ENCODE assay signal across 1 cellular context in genomic region chr15:43127752-43128151, GRCh38.
TF ChIP-seq lines count a peak whose summit lies in the region.

No MANE protein-coding gene starts in this region.

TF ChIP-seq in HepG2, 621 proteins besides CTCF, POLR2A, EP300 and RAD21 (continues in another document):
- no peak for TF ChIP-seq ZNF44 (CRISPR knock-in tag; IDR thresholded peaks at IDR 0.05)
- no peak for TF ChIP-seq ZNF3 (CRISPR knock-in tag; IDR thresholded peaks at IDR 0.05)
- TF ChIP-seq HMG20A (CRISPR knock-in tag; IDR thresholded peaks at IDR 0.05; ENCODE audit: borderline replicate concordance): peak; percentile 46; the same call in 1 of the 2 replicates
- TF ChIP-seq SOX5 (CRISPR knock-in tag; IDR thresholded peaks at IDR 0.05; ENCODE audit: borderline replicate concordance): 0 out of 2 replicates have a peak, but pooled peaks have one; percentile 15
- no peak for TF ChIP-seq ZNF318 (CRISPR knock-in tag; IDR thresholded peaks at IDR 0.05)
- no peak for TF ChIP-seq ZNF232 (CRISPR knock-in tag; IDR thresholded peaks at IDR 0.05; ENCODE audit: borderline replicate concordance)
- no peak for TF ChIP-seq ZNF335 (CRISPR knock-in tag; IDR thresholded peaks at IDR 0.05)
- TF ChIP-seq XBP1 (CRISPR knock-in tag; IDR thresholded peaks at IDR 0.05): no peak
- no peak for TF ChIP-seq PTBP1 (IDR thresholded peaks at IDR 0.05; ENCODE audit: low read depth, low read length, poor library complexity, severe bottlenecking)
- TF ChIP-seq JUN (CRISPR knock-in tag; IDR thresholded peaks at IDR 0.05): no peak
- no peak for TF ChIP-seq ZSCAN22 (CRISPR knock-in tag; IDR thresholded peaks at IDR 0.05)
- TF ChIP-seq HES4 (CRISPR knock-in tag; IDR thresholded peaks at IDR 0.05; ENCODE audit: borderline replicate concordance): no peak
- peak; percentile 37; the same call in 1 of the 2 replicates for TF ChIP-seq GFI1 (CRISPR knock-in tag; IDR thresholded peaks at IDR 0.05; ENCODE audit: borderline replicate concordance)
- TF ChIP-seq ZNF766 (CRISPR knock-in tag; IDR thresholded peaks at IDR 0.05; ENCODE audit: borderline replicate concordance): no peak
- no peak for TF ChIP-seq RFXAP (CRISPR knock-in tag; IDR thresholded peaks at IDR 0.05; ENCODE audit: borderline replicate concordance)
- TF ChIP-seq FOSL2 (CRISPR knock-in tag; IDR thresholded peaks at IDR 0.05): no peak
- no peak for TF ChIP-seq MLX (CRISPR knock-in tag; IDR thresholded peaks at IDR 0.05)
- 0 out of 2 replicates have a peak, but pooled peaks have one; percentile 10 for TF ChIP-seq ISL2 (CRISPR knock-in tag; IDR thresholded peaks at IDR 0.05)
- no peak for TF ChIP-seq SKI (IDR thresholded peaks at IDR 0.05; ENCODE audit: partially characterized antibody)
- TF ChIP-seq REL (CRISPR knock-in tag; conservative IDR thresholded peaks at IDR 0.05): no peak
- TF ChIP-seq DNMT3B (CRISPR knock-in tag; conservative IDR thresholded peaks at IDR 0.05): no peak
- peak; percentile 67; the same call in 1 of the 2 replicates for TF ChIP-seq ETV5 (CRISPR knock-in tag; IDR thresholded peaks at IDR 0.05; ENCODE audit: borderline replicate concordance)
- no peak for TF ChIP-seq TAF15 (IDR thresholded peaks at IDR 0.05; ENCODE audit: low read depth, low read length, poor library complexity, severe bottlenecking)
- TF ChIP-seq E2F1 (CRISPR knock-in tag; IDR thresholded peaks at IDR 0.05): no peak
- 0 out of 2 replicates have a peak, but pooled peaks have one; percentile 9 for TF ChIP-seq RARA (CRISPR knock-in tag; IDR thresholded peaks at IDR 0.05)
- TF ChIP-seq TFDP2 (CRISPR knock-in tag; IDR thresholded peaks at IDR 0.05): no peak
- TF ChIP-seq TBP (CRISPR knock-in tag; IDR thresholded peaks at IDR 0.05): no peak
- no peak for TF ChIP-seq ZSCAN5A (CRISPR knock-in tag; IDR thresholded peaks at IDR 0.05; ENCODE audit: borderline replicate concordance)
- TF ChIP-seq CHD2 (IDR thresholded peaks at IDR 0.05; ENCODE audit: low read depth, low read length): no peak
- no peak for TF ChIP-seq ZNF720 (CRISPR knock-in tag; IDR thresholded peaks at IDR 0.05)
- TF ChIP-seq NR2C2 (CRISPR knock-in tag; IDR thresholded peaks at IDR 0.05; ENCODE audit: borderline replicate concordance): no peak
- no peak for TF ChIP-seq ZFP41 (CRISPR knock-in tag; IDR thresholded peaks at IDR 0.05; ENCODE audit: borderline replicate concordance)
- TF ChIP-seq FOXP4 (CRISPR knock-in tag; IDR thresholded peaks at IDR 0.05): peak; percentile 56
- no peak for TF ChIP-seq ARNT (IDR thresholded peaks at IDR 0.05)
- TF ChIP-seq RERE (CRISPR knock-in tag; IDR thresholded peaks at IDR 0.05; ENCODE audit: low read depth): no peak; the same call in 1 of the 2 replicates
